In genomic region chr14:52360831-52361230, GRCh38 we compare ENCODE assay signal across 18 cellular contexts. TPM values are rescaled to one million over a fixed set of nuclear protein-coding genes. Genes with fewer than 3 reads are reported as not detected.
DNase-seq lines count a peak whose midpoint lies in the region; ATAC-seq, FAIRE-seq and TF ChIP-seq lines count a peak whose summit lies in the region.
"Had no signal": no experiment of that assay in that cellular context is flagged by ENCODE, and none has a peak within 500 bp of the region (broad histone marks: within the 10 kb centered on the region; RNA-seq: fewer than 3 reads in every experiment).

No MANE protein-coding gene starts in this region.

- no peak overlapping the region for H3K4ac ChIP-seq in H9 (ENCODE audit: low read depth, low read length)
- H3K4ac ChIP-seq in H1 (replicated peaks; ENCODE audit: insufficient read length, low read depth, low read length): no peak overlapping the region

- H3K79me1 ChIP-seq in H9 (ENCODE audit: insufficient read depth, low read depth, low read length, poor library complexity, severe bottlenecking) (no peaks in the 10 kb centered on the region), H1 (ENCODE audit: low read depth, low read length) (no peaks in the 10 kb centered on the region)

- H3K9ac ChIP-seq in H9 (ENCODE audit: extremely low read depth, insufficient read length, low read length) (no peak overlapping the region), H1 (replicated peaks in 1 of 4; ENCODE audit: extremely low read depth in 1 of 4, low read depth in 3 of 4, low read length in 3 of 4) (no peak overlapping the region)

- H3K14ac ChIP-seq in H9 (ENCODE audit: insufficient read depth, low read length) (no peak overlapping the region), H1 (ENCODE audit: insufficient read length) (no peak overlapping the region)

- H2AK5ac ChIP-seq in H9 (ENCODE audit: insufficient read length, low read length): no peak overlapping the region
- no peak overlapping the region for H2AK5ac ChIP-seq in H1 (ENCODE audit: low read depth, low read length)

- no peaks in the 10 kb centered on the region for H4K20me1 ChIP-seq in H9 (ENCODE audit: control insufficient read depth, insufficient read depth, insufficient read length)
- no peaks in the 10 kb centered on the region for H4K20me1 ChIP-seq in H1 (replicated peaks in 1 of 2; ENCODE audit: control insufficient read depth in 1 of 2, insufficient read depth in 2 of 2, low read length in 2 of 2)

- no peak overlapping the region for H3K4me2 ChIP-seq in H9 (ENCODE audit: insufficient read depth, insufficient read length, low read length)
- H3K4me2 ChIP-seq in H1 (ENCODE audit: insufficient read depth in 1 of 2, low read depth in 2 of 2, low read length in 2 of 2): no peak overlapping the region

- no peak for TF ChIP-seq POLR2A in H1 (IDR thresholded peaks at IDR 0.05; ENCODE audit: control extremely low read depth in 1 of 2, low read depth in 2 of 2, low read length in 2 of 2)

- H2BK15ac ChIP-seq in H9 (ENCODE audit: low read depth, low read length): no peak overlapping the region
- H2BK15ac ChIP-seq in H1 (ENCODE audit: low read length): no peak overlapping the region

- intact Hi-C loops in left lung (cut with DNase I): no loop called here

- no peak for DNase-seq in H9
- no peak for DNase-seq in H1 (ENCODE audit: low read depth in 1 of 2, low spot score in 2 of 2)
- DNase-seq in left lung: no peak
- DNase-seq in small intestine: no peak
- no peak for DNase-seq in stimulated activated CD4-positive, alpha-beta T cell treated with anti-CD3 and anti-CD28 coated beads, Interleukin-4, amount 100 ng/mL, for 24 hours
- DNase-seq in HT-29 (ENCODE audit: low spot score): no peak
- no peak for DNase-seq in HK-2 (ENCODE audit: unreplicated experiment)
- DNase-seq: activated CD4-positive, alpha-beta T cell treated with anti-CD3 and anti-CD28 coated beads for 48 hours; activated naive CD4-positive, alpha-beta T cell treated with anti-CD3 and anti-CD28 coated beads, Interleukin-2, amount 50 U/mL, for 16 hours; DMS153; NCI-H1436; NCI-H446 treated with DMSO at 0.1 percent for 48 hours; pancreas; stimulated activated CD4-positive, alpha-beta T cell treated with anti-CD3 and anti-CD28 coated beads, Interleukin-15, amount 100 ng/mL, for 24 hours; T-helper 9 cell had no signal

- TF ChIP-seq CTCF in H9 (conservative IDR thresholded peaks at IDR 0.05) (no peak), H1 (IDR thresholded peaks at IDR 0.05; ENCODE audit: control extremely low read depth in 1 of 3, insufficient read depth in 1 of 3, low read depth in 1 of 3, low read length in 3 of 3) (no peak), left lung (IDR thresholded peaks at IDR 0.05) (no peak)

- POLR2A ChIA-PET in H1 (lab: Charles Lee; ENCODE audit: partially characterized antibody): no interaction called here

- no peak for TF ChIP-seq RAD21 in H1 (IDR thresholded peaks at IDR 0.05 in 1 of 2, conservative IDR thresholded peaks at IDR 0.05 in 1 of 2; ENCODE audit: low read depth in 2 of 2, low read length in 2 of 2)

- H3K18ac ChIP-seq in H9 (ENCODE audit: insufficient read length, low read depth, low read length): no peak overlapping the region
- no peak overlapping the region for H3K18ac ChIP-seq in H1 (ENCODE audit: extremely low read depth, low read length)

- H3K23me2 ChIP-seq in H9 (ENCODE audit: insufficient read length, low read depth, low read length, poor library complexity, severe bottlenecking) (no peaks in the 10 kb centered on the region), H1 (ENCODE audit: low read depth, low read length) (no peaks in the 10 kb centered on the region)

- H3K79me2 ChIP-seq in H9 (ENCODE audit: insufficient read depth, low read length) (no peaks in the 10 kb centered on the region), H1 (ENCODE audit: control insufficient read depth in 1 of 2, insufficient read depth in 2 of 2, low read length in 2 of 2) (no peaks in the 10 kb centered on the region)

- no peaks in the 10 kb centered on the region for H3K36me3 Mint-ChIP-seq in H9 (ENCODE audit: insufficient read depth in 1 of 3, low read depth in 3 of 3)

- H4K91ac ChIP-seq in H9 (ENCODE audit: insufficient read length, low read depth, low read length): no peak overlapping the region
- no peak overlapping the region for H4K91ac ChIP-seq in H1 (replicated peaks; ENCODE audit: insufficient read length, low read length)

- H3K23ac ChIP-seq in H9 (ENCODE audit: insufficient read length, low read depth, low read length): no peak overlapping the region
- no peak overlapping the region for H3K23ac ChIP-seq in H1 (ENCODE audit: insufficient read length)

- H2BK12ac ChIP-seq in H9 (ENCODE audit: insufficient read length, low read depth, low read length): no peak overlapping the region
- H2BK12ac ChIP-seq in H1 (ENCODE audit: low read depth, low read length): no peak overlapping the region

- no peaks in the 10 kb centered on the region; a peak in 1 of 5 replicates for H3K9me3 Mint-ChIP-seq in H9

- no peaks in the 10 kb centered on the region; the same call in 1 of the 2 replicates for H3K27me3 ChIP-seq in H9 (ENCODE audit: insufficient read depth, low read length)
- no peaks in the 10 kb centered on the region for H3K27me3 ChIP-seq in H1 (replicated peaks in 1 of 4; ENCODE audit: control insufficient read depth in 3 of 4, extremely low read depth in 1 of 4, insufficient read depth in 3 of 4, low read length in 3 of 4)
- peaks cover 0 to 21% of the 10 kb centered on the region in 2 donors for H3K27me3 ChIP-seq in left lung
- H3K27me3 ChIP-seq in small intestine (ENCODE audit: control insufficient read depth in 2 of 2, insufficient read depth in 2 of 2, low read length in 2 of 2): no peaks in the 10 kb centered on the region
- H3K27me3 ChIP-seq: pancreas had no signal

- H3K4me1 Mint-ChIP-seq in H9: no peaks in the 10 kb centered on the region

- H3K27ac ChIP-seq in H9 (ENCODE audit: insufficient read length, low read depth, low read length): no peak overlapping the region
- no peak overlapping the region for H3K27ac ChIP-seq in H1 (ENCODE audit: low read depth, low read length)
- H3K27ac ChIP-seq in left lung: no peak overlapping the region
- H3K27ac ChIP-seq in small intestine (ENCODE audit: low read depth in 1 of 2, low read length in 1 of 2): peak overlapping the region; percentile 8 to 71
- H3K27ac ChIP-seq: pancreas had no signal

- peak; percentile 37 for ATAC-seq in left lung
- no peak for ATAC-seq in GM18861 (IDR thresholded peaks at IDR 0.05; ENCODE audit: unreplicated experiment)
- ATAC-seq: pancreas had no signal

- TF ChIP-seq EP300 in H1 (IDR thresholded peaks at IDR 0.05; ENCODE audit: borderline replicate concordance in 1 of 2, low read depth in 2 of 2, low read length in 2 of 2): no peak

- no peak overlapping the region for H3K4me3 ChIP-seq in H1 (ENCODE audit: extremely low read depth in 1 of 4, insufficient read depth in 2 of 4, low read depth in 3 of 4, low read length in 4 of 4)
- H3K4me3 ChIP-seq in left lung: no peak overlapping the region
- no peak overlapping the region for H3K4me3 ChIP-seq in small intestine (ENCODE audit: low read depth in 1 of 2, low read length in 2 of 2)
- H3K4me3 ChIP-seq: pancreas had no signal

- no CpG with 5 or more reads among the region's 4 CpGs for WGBS in H9 (ENCODE audit: extremely low coverage, insufficient read length, low lambda C conversion rate)
- WGBS in H1 (ENCODE audit: extremely low coverage in 1 of 2, insufficient coverage in 1 of 2, insufficient read length in 1 of 2, insufficient replicate concordance in 2 of 2, low coverage in 1 of 2, low lambda C conversion rate in 2 of 2, missing lambda C conversion rate in 1 of 2), 2 experiments: 87% methylated on average over 4 of the region's 4 CpGs; no CpG with 5 or more reads in 1 of the 2 experiments
- WGBS in small intestine, 3 donors: 26 to 40% (median 32%) methylated on average over 4 of the region's 4 CpGs

- peak overlapping the region; percentile 1 for H2AFZ ChIP-seq in H9 (ENCODE audit: low read length)
- peak overlapping the region; percentile 62; the same call in 1 of the 2 replicates for H2AFZ ChIP-seq in H1 (ENCODE audit: low read length)

- H4K8ac ChIP-seq in H9 (replicated peaks; ENCODE audit: insufficient read length, low read depth, low read length) (no peak overlapping the region), H1 (ENCODE audit: extremely low read depth, insufficient read depth, low read length) (no peak overlapping the region)

- no peak overlapping the region for H4K5ac ChIP-seq in H9 (ENCODE audit: insufficient read length, low read depth, low read length)
- no peak overlapping the region for H4K5ac ChIP-seq in H1 (ENCODE audit: insufficient read length, low read depth, low read length)

- H3K36me3 ChIP-seq in H1 (ENCODE audit: control insufficient read depth in 2 of 4, insufficient read depth in 4 of 4, low read length in 3 of 4) (no peaks in the 10 kb centered on the region), left lung (no peaks in the 10 kb centered on the region), small intestine (ENCODE audit: control insufficient read depth in 2 of 2, insufficient read depth in 2 of 2, low read length in 2 of 2) (no peaks in the 10 kb centered on the region)
- H3K36me3 ChIP-seq: pancreas had no signal

- H3K27ac Mint-ChIP-seq in H9: no peak overlapping the region

- H3K4me3 Mint-ChIP-seq in H9: no peak overlapping the region

- H2BK120ac ChIP-seq in H9 (ENCODE audit: low read depth, low read length, poor library complexity, severe bottlenecking) (no peak overlapping the region), H1 (replicated peaks; ENCODE audit: low read depth, low read length) (no peak overlapping the region)

- H3K27me3 Mint-ChIP-seq in H9 (ENCODE audit: low read depth): no peaks in the 10 kb centered on the region

- H2BK5ac ChIP-seq in H9 (ENCODE audit: insufficient read length, low read length) (no peak overlapping the region), H1 (ENCODE audit: low read depth, low read length) (no peak overlapping the region)

- H3T11ph ChIP-seq in H9 (ENCODE audit: low read length): no peak overlapping the region

- H3K56ac ChIP-seq in H9 (ENCODE audit: insufficient read length, low read depth, low read length): no peak overlapping the region
- no peak overlapping the region for H3K56ac ChIP-seq in H1 (replicated peaks; ENCODE audit: insufficient read length, low read depth, low read length)

- CTCF ChIA-PET in H1 (lab: Charles Lee; ENCODE audit: partially characterized antibody): interaction anchor here (0.8 kb wide), 1 partner anchor 19 kb away, joined by 3 read pairs; no protein-coding TSS in a partner anchor

- H3K9me3 ChIP-seq in H9 (ENCODE audit: control insufficient read depth, low read depth, low read length) (no peaks in the 10 kb centered on the region), H1 (ENCODE audit: insufficient read depth in 2 of 2, low read depth in 1 of 2, low read length in 1 of 2) (no peaks in the 10 kb centered on the region), left lung (no peaks in the 10 kb centered on the region), small intestine (ENCODE audit: control insufficient read depth, low read depth) (no peaks in the 10 kb centered on the region)
- H3K9me3 ChIP-seq: pancreas had no signal

- no peak overlapping the region for H2BK20ac ChIP-seq in H9 (ENCODE audit: low read depth, low read length, poor library complexity, severe bottlenecking)
- H2BK20ac ChIP-seq in H1 (ENCODE audit: low read length): no peak overlapping the region

- H3K4me1 ChIP-seq in H9 (ENCODE audit: insufficient read depth, low read length) (no peaks in the 10 kb centered on the region), H1 (replicated peaks in 1 of 4; ENCODE audit: control insufficient read depth in 3 of 4, insufficient read depth in 4 of 4, low read length in 3 of 4) (no peaks in the 10 kb centered on the region), left lung (peaks cover 6 to 9% of the 10 kb centered on the region in 2 donors), small intestine (ENCODE audit: control insufficient read depth in 2 of 2, insufficient read depth in 1 of 2, low read depth in 1 of 2, low read length in 1 of 2) (peaks cover 0 to 5% of the 10 kb centered on the region in 2 donors)

- FAIRE-seq in H1 (lab: Jason Lieb, UNC): no peak
- no peak for FAIRE-seq in small intestine (lab: Jason Lieb, UNC)
- FAIRE-seq: bronchial epithelial cell, pancreas had no signal

RNA-seq across cellular contexts. Expression of gene PTGER2, which starts 46.7 kb away (rescaled TPM):
- total RNA-seq in H9 (2021) (0.68 and 1.0 TPM in 2 replicates), left lung (10 to 100 TPM in 1 of 2 donors, 1 to 10 TPM in 1; 8.9 to 19.2 TPM)
- 1.2 TPM in 2 replicates for total RNA-seq in H1 (2021; fragmentation: NEBNext Ultra II Directional; extraction: Animal tissue kit (Norgen Biotek cat#: 25700))
- polyA plus RNA-seq in H1 (2011; rRNA removed) (1.2 and 1.4 TPM in 2 replicates), small intestine (1 to 10 TPM in 2 of 3 donors, under 1 TPM in 1; 0.45 to 5.1 (median 2.3) TPM)
- 0.84 TPM for polyA plus RNA-seq in H1 (2011; cell fraction: cytosol; rRNA removed)
- 0.68 TPM for polyA plus RNA-seq in H1 (2011; cell fraction: nucleus; rRNA removed)
- polyA plus RNA-seq in H1 (2012, experiment 1 of 2): 0.64 to 1.9 TPM (median 0.91 TPM) in 4 replicates
- 0.41 TPM for polyA plus RNA-seq in H1 (2012, experiment 2 of 2)
- polyA plus RNA-seq in H1 (2013, experiment 1 of 2): 0.85 TPM
- 0.99 TPM for polyA plus RNA-seq in H1 (2013, experiment 2 of 2)
- polyA minus RNA-seq in H1 (2011; rRNA and poly(A)+ RNA removed): 0.50 and 0.85 TPM in 2 replicates
- 1.4 TPM for polyA minus RNA-seq in H1 (2011; cell fraction: cytosol; rRNA and poly(A)+ RNA removed)
- 0.90 TPM for polyA minus RNA-seq in H1 (2011; cell fraction: nucleus; rRNA and poly(A)+ RNA removed)
- not detected in 2 replicates for total RNA-seq in HT-29 (2014; rRNA removed; shearing (Covaris generic))
- total RNA-seq: HT1080 had no signal

Comparison
In these comparisons a context has a peak if more than half of its experiments do, and no peak if none do; other contexts are left out.
1. H3K27ac ChIP-seq: peak in small intestine (2 of 2); none in H9 (single experiment), H1 (single experiment) and left lung (0 of 2).